In genomic region chr19:5805465-5806132, GRCh38 we compare ENCODE assay signal across 9 cellular contexts. TPM values are rescaled to one million over a fixed set of nuclear protein-coding genes. Genes with fewer than 3 reads are reported as not detected.
DNase-seq lines count a peak whose midpoint lies in the region; ATAC-seq and TF ChIP-seq lines count a peak whose summit lies in the region.
"Had no signal": no experiment of that assay in that cellular context is flagged by ENCODE, and none has a peak within 500 bp of the region (broad histone marks: within the 10 kb centered on the region; RNA-seq: fewer than 3 reads in every experiment).

No MANE protein-coding gene starts in this region.

- no peak overlapping the region for H3K4ac ChIP-seq in IMR-90 (ENCODE audit: low read depth, low read length)

- POLR2A ChIA-PET in IMR-90 (lab: Charles Lee; ENCODE audit: unreplicated experiment) (no interaction called here), PC-9 (lab: Charles Lee; ENCODE audit: unreplicated experiment) (no interaction called here)

- H2BK20ac ChIP-seq in IMR-90 (ENCODE audit: low read depth, low read length) = no peak overlapping the region

- H3K36me3 ChIP-seq in IMR-90 (ENCODE audit: control insufficient read depth, insufficient read depth, low read length) (no peaks in the 10 kb centered on the region), PC-9 (ENCODE audit: low read depth) (no peaks in the 10 kb centered on the region), cardiac muscle cell (no peaks in the 10 kb centered on the region), sigmoid colon (no peaks in the 10 kb centered on the region)

- BruUV-seq in IMR-90 (replicated peaks; lab: Mats Ljungman, UMichigan) = no TSS peak
- no TSS peak for BruUV-seq in PC-9 (replicated peaks; lab: Mats Ljungman, UMichigan)

- H2BK15ac ChIP-seq in IMR-90 (ENCODE audit: low read depth, low read length) = no peak overlapping the region

- H4K20me1 ChIP-seq in IMR-90 (ENCODE audit: insufficient read depth, low read length) = no peaks in the 10 kb centered on the region
- H4K20me1 ChIP-seq in PC-9 (ENCODE audit: insufficient read depth) = no peaks in the 10 kb centered on the region

- H3K14ac ChIP-seq in IMR-90 (replicated peaks; ENCODE audit: low read depth, low read length) = no peak overlapping the region

- dilution Hi-C loops in IMR-90 (cut with HindIII; ENCODE audit: low sequenced_read_pairs, unreplicated experiment) = no loop called here

- H3K56ac ChIP-seq in IMR-90 (ENCODE audit: extremely low read depth, insufficient read depth, low read length) = no peak overlapping the region

- H3K9me1 ChIP-seq in IMR-90 (ENCODE audit: insufficient read depth, low read length) = no peaks in the 10 kb centered on the region

- no peak overlapping the region for H4K5ac ChIP-seq in IMR-90 (ENCODE audit: low read depth, low read length)

- no peak overlapping the region for H2BK5ac ChIP-seq in IMR-90 (ENCODE audit: low read depth, low read length, poor library complexity, severe bottlenecking)

- H4K91ac ChIP-seq in IMR-90 (ENCODE audit: insufficient read depth, low read depth, low read length) = no peak overlapping the region

- H2AFZ ChIP-seq in IMR-90 (replicated peaks; ENCODE audit: low read length, poor library complexity) (peak overlapping the region; percentile 73), PC-9 (no peak overlapping the region)

- peak; percentile 61 for TF ChIP-seq RAD21 in IMR-90 (IDR thresholded peaks at IDR 0.05; ENCODE audit: low read length)

- H3K9ac ChIP-seq in IMR-90 (ENCODE audit: low read depth, low read length) = no peak overlapping the region

- ATAC-seq in IMR-90 (ENCODE audit: low read depth) (peak; percentile 36), GM21360 (IDR thresholded peaks at IDR 0.05; ENCODE audit: unreplicated experiment) (no peak), HG03469 (IDR thresholded peaks at IDR 0.05; ENCODE audit: unreplicated experiment) (no peak)

- peak overlapping the region; percentile 10 for H3K4me2 ChIP-seq in IMR-90 (ENCODE audit: low read depth, low read length)
- H3K4me2 ChIP-seq in PC-9 = peak overlapping the region; percentile 38; the same call in 1 of the 2 replicates

- WGBS in IMR-90 (ENCODE audit: extremely low coverage in 2 of 2, insufficient read length in 1 of 2), 2 experiments = 6% methylated on average over 7 of the region's 46 CpGs; no CpG with 5 or more reads in 1 of the 2 experiments
- WGBS in sigmoid colon, 2 donors = 1 to 3% methylated on average over 46 of the region's 46 CpGs

- H4K8ac ChIP-seq in IMR-90 (ENCODE audit: low read depth in 2 of 2, low read length in 2 of 2) = no peak overlapping the region

- DNase-seq in COR-L47 (lab: John Stamatoyannopoulos, UW) (peak; percentile 79), IMR-90 (peak; percentile 24), PC-9 (peak; percentile 42 to 72), cardiac muscle cell (ENCODE audit: low read depth in 1 of 2, low spot score in 1 of 2) (peak; percentile 60 to 93), sigmoid colon (peak; percentile 92)
- DNase-seq in activated effector memory CD4-positive, alpha-beta T cell treated with Interleukin-2 at 50 U/mL for 16 hours = peak; percentile 33

- peak overlapping the region; percentile 10 for H3K4me3 ChIP-seq in IMR-90 (ENCODE audit: insufficient read depth, low read depth, low read length)
- H3K4me3 ChIP-seq in PC-9 = peak overlapping the region; percentile 33; the same call in 1 of the 2 replicates
- peak overlapping the region; percentile 53 for H3K4me3 ChIP-seq in cardiac muscle cell
- peak overlapping the region; percentile 55 to 68 (median 66) for H3K4me3 ChIP-seq in sigmoid colon

- no peak overlapping the region for H2AK5ac ChIP-seq in IMR-90 (ENCODE audit: low read depth, low read length)

- TF ChIP-seq POLR2A in IMR-90 (IDR thresholded peaks at IDR 0.05; ENCODE audit: low read depth, low read length) (no peak), sigmoid colon (IDR thresholded peaks at IDR 0.05) (no peak)

- H3K27ac ChIP-seq in IMR-90 (ENCODE audit: insufficient read depth, low read length) = no peak overlapping the region
- H3K27ac ChIP-seq in PC-9 = no peak overlapping the region
- no peak overlapping the region for H3K27ac ChIP-seq in cardiac muscle cell
- peak overlapping the region; percentile 84 to 91 (median 90) for H3K27ac ChIP-seq in sigmoid colon

- no peak overlapping the region for H3K18ac ChIP-seq in IMR-90 (ENCODE audit: low read depth, low read length)

- no peak overlapping the region for H3K23ac ChIP-seq in IMR-90 (ENCODE audit: low read depth, low read length)

- H3K79me1 ChIP-seq in IMR-90 (ENCODE audit: low read depth in 1 of 2, low read length in 2 of 2) = no peaks in the 10 kb centered on the region

- H3K4me1 ChIP-seq in IMR-90 (ENCODE audit: control insufficient read depth, insufficient read depth, low read length) (peaks cover 3% of the 10 kb centered on the region; the same call in 1 of the 2 replicates), PC-9 (replicated peaks; ENCODE audit: insufficient read depth) (no peaks in the 10 kb centered on the region), cardiac muscle cell (ENCODE audit: low read depth) (peaks cover 7% of the 10 kb centered on the region), sigmoid colon (peaks cover 0 to 30% (median 25%) of the 10 kb centered on the region in 4 donors)

- peak in 1 of 4 donors; percentile 80 for TF ChIP-seq EP300 in sigmoid colon (IDR thresholded peaks at IDR 0.05)

- no peaks in the 10 kb centered on the region for H3K9me3 ChIP-seq in IMR-90 (ENCODE audit: control insufficient read depth, insufficient read depth, low read length)
- H3K9me3 ChIP-seq in PC-9 (ENCODE audit: insufficient read depth, low read depth) = no peaks in the 10 kb centered on the region
- no peaks in the 10 kb centered on the region for H3K9me3 ChIP-seq in cardiac muscle cell (ENCODE audit: low read depth)
- H3K9me3 ChIP-seq in sigmoid colon = no peaks in the 10 kb centered on the region

- H3F3A ChIP-seq in PC-9 (ENCODE audit: insufficient read depth, low read depth) = no peaks in the 10 kb centered on the region; the same call in 1 of the 2 replicates

- CTCF ChIA-PET in IMR-90 (lab: Yijun Ruan, JAX) = interaction anchor here (1.4 kb wide), 1 partner anchor 85 kb away, joined by 4 read pairs; no protein-coding TSS in a partner anchor
- CTCF ChIA-PET in PC-9 (lab: Charles Lee) = no interaction called here

- in situ Hi-C loops in IMR-90 (cut with MboI; ENCODE audit: low sequenced_read_pairs) = loop anchor here (10.0 kb wide), 1 partner anchor 219 kb away; no protein-coding TSS in a partner anchor

- intact Hi-C loops in IMR-90 (cut with micrococcal nuclease) (loop anchor here (10.0 kb wide), 1 partner anchor 159 kb away; no protein-coding TSS in a partner anchor), PC-9 (cut with micrococcal nuclease; ENCODE audit: unreplicated experiment) (loop anchor here (10.0 kb wide), 2 partner anchors 179 to 219 kb away; no protein-coding TSS in a partner anchor), sigmoid colon (cut with DNase I) (loop anchor here (1.0 to 10.0 kb wide), 3 partner anchors 20 to 319 kb away; no protein-coding TSS in a partner anchor)

- no peaks in the 10 kb centered on the region for H3K79me2 ChIP-seq in PC-9 (ENCODE audit: low read depth)

- H3K27me3 ChIP-seq in IMR-90 (ENCODE audit: control insufficient read depth, insufficient read depth, low read length) = peaks cover 24% of the 10 kb centered on the region
- 0 out of 2 replicates have a peak, but pooled peaks cover 8% of the 10 kb centered on the region for H3K27me3 ChIP-seq in PC-9 (ENCODE audit: insufficient read depth, low read depth)
- H3K27me3 ChIP-seq in cardiac muscle cell = no peaks in the 10 kb centered on the region
- H3K27me3 ChIP-seq in sigmoid colon = peaks cover 0 to 29% (median 17%) of the 10 kb centered on the region in 3 donors

- no peaks in the 10 kb centered on the region for H3K9me2 ChIP-seq in PC-9 (ENCODE audit: insufficient read depth)

- no peak overlapping the region; the same call in 1 of the 2 replicates for H2BK120ac ChIP-seq in IMR-90 (ENCODE audit: low read depth, low read length)

- peak overlapping the region; percentile 72 for H2AK9ac ChIP-seq in IMR-90 (replicated peaks; ENCODE audit: low read depth, low read length, poor library complexity)

- TF ChIP-seq CTCF in IMR-90 (conservative IDR thresholded peaks at IDR 0.05; ENCODE audit: low read depth, low read length) = peak; percentile 71
- TF ChIP-seq CTCF in PC-9 (conservative IDR thresholded peaks at IDR 0.05) = peak; percentile 75
- TF ChIP-seq CTCF in cardiac muscle cell (IDR thresholded peaks at IDR 0.05; ENCODE audit: low read depth, low read length) = peak; percentile 79
- TF ChIP-seq CTCF in sigmoid colon (IDR thresholded peaks at IDR 0.05) = peak; percentile 76 to 87 (median 86)

RNA-seq across cellular contexts. Expression of gene NRTN, which starts 0.7 kb away (rescaled TPM):
- total RNA-seq in IMR-90 (2012; rRNA removed) (0.18 TPM in 1 of 2 replicates, not detected in the other), PC-9 (2021) (1.9 and 3.5 TPM in 2 replicates), cardiac muscle cell (28.2 and 36.1 TPM in 2 replicates), sigmoid colon (10 to 100 TPM in 1 of 4 donors, 1 to 10 TPM in 3; 6.1 to 12.2 (median 6.6) TPM)
- polyA plus RNA-seq in IMR-90 (2012; rRNA removed) (0.17 and 0.37 TPM in 2 replicates), cardiac muscle cell (68.2 and 85.8 TPM in 2 replicates), sigmoid colon (1 to 10 TPM in 1 of 3 donors, not detected in 2; 1.7 TPM)
- polyA plus RNA-seq in IMR-90 (2012; cell fraction: cytosol; rRNA removed) = 0.51 and 0.63 TPM in 2 replicates
- polyA plus RNA-seq in IMR-90 (2012; cell fraction: nucleus; rRNA removed; ENCODE audit: low replicate concordance) = 0.11 and 0.35 TPM in 2 replicates
- total RNA-seq: LHCN-M2 had no signal

RNA-seq across cellular contexts. Expression of gene DUS3L, which starts 14.6 kb away (rescaled TPM):
- total RNA-seq in IMR-90 (2012; rRNA removed) (12.4 and 14.2 TPM in 2 replicates), PC-9 (2021) (27.1 and 29.2 TPM in 2 replicates), cardiac muscle cell (40.9 and 43.4 TPM in 2 replicates), sigmoid colon (10 to 100 TPM; 26.7 to 37.4 (median 31.7) TPM)
- polyA plus RNA-seq in IMR-90 (2012; rRNA removed) (21.3 and 25.6 TPM in 2 replicates), cardiac muscle cell (25.0 and 39.1 TPM in 2 replicates), sigmoid colon (10 to 100 TPM in 2 of 3 donors, 1 to 10 TPM in 1; 8.3 to 42.0 (median 15.0) TPM)
- polyA plus RNA-seq in IMR-90 (2012; cell fraction: cytosol; rRNA removed) = 18.7 and 45.2 TPM in 2 replicates
- 102 and 228 TPM in 2 replicates for polyA plus RNA-seq in IMR-90 (2012; cell fraction: nucleus; rRNA removed; ENCODE audit: low replicate concordance)

RNA-seq across cellular contexts. Expression of gene PRR22, which starts 21.1 kb away (rescaled TPM):
- total RNA-seq in IMR-90 (2012; rRNA removed) = 0.28 TPM in 1 of 2 replicates, not detected in the other
- polyA plus RNA-seq in IMR-90 (2012; rRNA removed) = 0.92 and 1.6 TPM in 2 replicates
- 0.21 and 0.41 TPM in 2 replicates for polyA plus RNA-seq in IMR-90 (2012; cell fraction: cytosol; rRNA removed)
- 4.7 and 15.1 TPM in 2 replicates for polyA plus RNA-seq in IMR-90 (2012; cell fraction: nucleus; rRNA removed; ENCODE audit: low replicate concordance)
- total RNA-seq in PC-9 (2021) = 4.5 and 4.6 TPM in 2 replicates
- total RNA-seq in cardiac muscle cell = 3.6 and 4.9 TPM in 2 replicates
- 1.9 and 9.7 TPM in 2 replicates for polyA plus RNA-seq in cardiac muscle cell
- 1 to 10 TPM in 1 of 4 donors, under 1 TPM in 1, not detected in 2; 0.71 to 1.1 TPM for total RNA-seq in sigmoid colon
- 1 to 10 TPM in 1 of 3 donors, under 1 TPM in 1, not detected in 1; 0.60 to 9.2 TPM for polyA plus RNA-seq in sigmoid colon

RNA-seq across cellular contexts. Expression of gene FUT6, which starts 33.9 kb away (rescaled TPM):
- not detected in 2 replicates for total RNA-seq in IMR-90 (2012; rRNA removed)
- polyA plus RNA-seq in IMR-90 (2012; rRNA removed) = not detected in 2 replicates
- polyA plus RNA-seq in IMR-90 (2012; cell fraction: cytosol; rRNA removed) = not detected in 2 replicates
- polyA plus RNA-seq in IMR-90 (2012; cell fraction: nucleus; rRNA removed; ENCODE audit: low replicate concordance) = not detected in 2 replicates
- 0.43 and 0.55 TPM in 2 replicates for total RNA-seq in PC-9 (2021)
- 0.42 TPM in 1 of 2 replicates, not detected in the other for total RNA-seq in cardiac muscle cell
- not detected in 2 replicates for polyA plus RNA-seq in cardiac muscle cell
- not detected for total RNA-seq in sigmoid colon
- polyA plus RNA-seq in sigmoid colon = 10 to 100 TPM; 14.8 to 61.1 (median 21.0) TPM
- total RNA-seq: LHCN-M2 had no signal

RNA-seq across cellular contexts. Expression of gene FUT3, which starts 45.6 kb away (rescaled TPM):
- total RNA-seq in IMR-90 (2012; rRNA removed) = not detected in 2 replicates
- polyA plus RNA-seq in IMR-90 (2012; rRNA removed) = not detected in 2 replicates
- not detected in 2 replicates for polyA plus RNA-seq in IMR-90 (2012; cell fraction: cytosol; rRNA removed)
- polyA plus RNA-seq in IMR-90 (2012; cell fraction: nucleus; rRNA removed; ENCODE audit: low replicate concordance) = not detected in 2 replicates
- 28.5 and 28.7 TPM in 2 replicates for total RNA-seq in PC-9 (2021)
- 0.14 and 3.8 TPM in 2 replicates for total RNA-seq in cardiac muscle cell
- 0.92 TPM in 1 of 2 replicates, not detected in the other for polyA plus RNA-seq in cardiac muscle cell
- total RNA-seq in sigmoid colon = under 1 TPM in 1 of 4 donors, not detected in 3; 0.83 TPM
- polyA plus RNA-seq in sigmoid colon = 100 to 1,000 TPM in 1 of 3 donors, 10 to 100 TPM in 2; 24.6 to 168 (median 34.4) TPM
- total RNA-seq: LHCN-M2 had no signal

Comparison
In these comparisons a context has a peak if more than half of its experiments do, and no peak if none do; other contexts are left out.
1. DNase-seq: peak in every context shown above with its lines; median percentile 92 in sigmoid colon; 79 in COR-L47; 76 in cardiac muscle cell; 57 in PC-9; 33 in activated effector memory CD4-positive, alpha-beta T cell treated with Interleukin-2 at 50 U/mL for 16 hours; 24 in IMR-90.
2. H3K27ac ChIP-seq: peak in sigmoid colon (4 of 4); none in IMR-90 (single experiment), PC-9 (single experiment) and cardiac muscle cell (single experiment).
3. H3K4me3 ChIP-seq: peak in every context shown above with its lines; median percentile 66 in sigmoid colon; 53 in cardiac muscle cell; 33 in PC-9; 10 in IMR-90.
4. Peak in every context shown above with its lines, with median percentiles within 50 percentile points of each other: CTCF ChIP-seq.